In genomic region chr7:5636446-5636835, GRCh38 we compare ENCODE assay signal across 1 cellular context.
TF ChIP-seq lines count a peak whose summit lies in the region.

No MANE protein-coding gene starts in this region.

TF ChIP-seq in SK-N-SH, 30 proteins besides CTCF, POLR2A, EP300 and RAD21 (continued from another document):
- TF ChIP-seq TCF12 (IDR thresholded peaks at IDR 0.05): peak; percentile 41; the same call in 1 of the 2 replicates
- TF ChIP-seq USF1 (IDR thresholded peaks at IDR 0.05; ENCODE audit: borderline replicate concordance, low read depth): no peak
- no peak for TF ChIP-seq MAX (IDR thresholded peaks at IDR 0.05; ENCODE audit: low read depth)
- TF ChIP-seq USF2 (IDR thresholded peaks at IDR 0.05; ENCODE audit: borderline replicate concordance, low read depth, low read length): no peak
- TF ChIP-seq PBX3 (IDR thresholded peaks at IDR 0.05): no peak
- TF ChIP-seq GABPA (IDR thresholded peaks at IDR 0.05; ENCODE audit: low read depth): no peak
- TF ChIP-seq FOSL2 (IDR thresholded peaks at IDR 0.05; ENCODE audit: borderline replicate concordance, low read depth): no peak
